40 cellular contexts compared by ENCODE assay signal in the genomic region with DNA sequence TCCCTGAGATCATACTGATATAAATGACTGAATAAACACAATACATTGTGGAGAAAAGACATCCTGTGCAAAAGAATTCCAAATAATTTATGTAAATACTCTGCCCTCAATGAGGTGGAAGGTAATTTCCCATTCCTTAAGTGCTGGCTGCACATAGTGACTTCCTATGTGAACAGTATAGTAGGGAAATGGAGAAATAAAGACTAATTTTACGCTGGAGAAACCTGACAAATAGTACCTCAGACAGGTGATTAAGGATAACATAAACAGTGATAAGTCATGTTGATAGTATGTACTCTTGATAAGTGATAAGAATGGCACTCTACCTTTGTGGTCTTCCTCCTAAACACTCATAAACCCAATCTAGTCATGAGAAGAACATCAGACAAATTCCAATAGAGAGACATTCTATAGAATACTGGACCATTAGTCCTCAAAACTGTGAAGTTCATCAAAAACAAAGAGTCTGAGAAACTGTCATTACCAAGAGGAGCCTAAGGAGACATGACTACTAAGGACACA. TPM values are rescaled to one million over a fixed set of nuclear protein-coding genes. Genes with fewer than 3 reads are reported as not detected.
"Had no signal": no experiment of that assay in that cellular context is flagged by ENCODE, and none has a peak within 500 bp of the region (broad histone marks: within the 10 kb centered on the region; RNA-seq: fewer than 3 reads in every experiment).

No MANE protein-coding gene starts in this region.

- H3K36me3 Mint-ChIP-seq: activated CD4-positive, alpha-beta memory T cell treated with anti-CD3 and anti-CD28 coated beads for 36 hours; activated naive CD4-positive, alpha-beta T cell treated with anti-CD3 and anti-CD28 coated beads, Interleukin-2, amount 50 U/mL, for 72 hours; activated naive CD8-positive, alpha-beta T cell treated with anti-CD3 and anti-CD28 coated beads for 36 hours; brain had no signal

- H3K4me3 ChIP-seq: adrenal gland, cardiac muscle cell had no signal

- FAIRE-seq: bronchial epithelial cell, TTC549 had no signal

- H3K9me3 ChIP-seq: adrenal gland had no signal

- H3K27ac ChIP-seq: adrenal gland, cardiac muscle cell, VCaP had no signal

- H3K9me3 Mint-ChIP-seq: activated B cell treated with CpG ODN at 0.5 μM for 24 hours; activated CD4-positive, alpha-beta memory T cell treated with anti-CD3 and anti-CD28 coated beads for 36 hours; activated CD4-positive, alpha-beta T cell treated with anti-CD3 and anti-CD28 coated beads, Interleukin-2, amount 10 ng/mL, durations not matched to agents 24 days and 14 days; activated CD8-positive, alpha-beta T cell treated with anti-CD3 and anti-CD28 coated beads for 36 hours; activated naive CD4-positive, alpha-beta T cell treated with anti-CD3 and anti-CD28 coated beads for 36 hours; activated naive CD4-positive, alpha-beta T cell treated with anti-CD3 and anti-CD28 coated beads, Interleukin-2, amount 50 U/mL, for 72 hours; activated naive CD8-positive, alpha-beta T cell treated with anti-CD3 and anti-CD28 coated beads for 36 hours; activated T-cell treated with anti-CD3 and anti-CD28 coated beads, Interleukin-2, amount 50 U/mL, for 4 hours; activated T-cell treated with anti-CD3 and anti-CD28 coated beads, Interleukin-2, amount 50 U/mL, for 72 hours; activated T-helper 1 cell treated with anti-CD3 and anti-CD28 coated beads, Interleukin-12 subunit alpha, Interleukin-12 subunit beta, Interleukin-2, Interleukin-4 antibody, amounts not matched to agents 30 ng/mL and 10 ng/mL and 1 ng/mL, durations not matched to agents 14 hours and 24 hours and 36 hours; activated T-helper 17 cell treated with anti-CD3 and anti-CD28 coated beads, Interleukin-2, amount 50 U/mL, for 72 hours; brain; central memory CD8-positive, alpha-beta T cell; T-helper 1 cell treated with Interleukin-12 subunit alpha and Interleukin-12 subunit beta and Interleukin-4 antibody, amounts not matched to agents 30 μg/mL and 1 μg/mL, for 36 hours; T-helper 2 cell treated with Interferon-gamma antibody and Interleukin-4, amounts not matched to agents 5 μg/mL and 100 μg/mL, for 36 hours had no signal

- H3K4me3 Mint-ChIP-seq: activated B cell treated with CpG ODN at 0.5 μM for 24 hours; activated CD4-positive, alpha-beta memory T cell treated with anti-CD3 and anti-CD28 coated beads for 36 hours; activated CD4-positive, alpha-beta T cell treated with anti-CD3 and anti-CD28 coated beads, Interleukin-2, amount 10 ng/mL, durations not matched to agents 24 days and 14 days; activated CD8-positive, alpha-beta T cell treated with anti-CD3 and anti-CD28 coated beads for 36 hours; activated naive CD4-positive, alpha-beta T cell treated with anti-CD3 and anti-CD28 coated beads for 36 hours; activated naive CD8-positive, alpha-beta T cell treated with anti-CD3 and anti-CD28 coated beads for 36 hours; activated T-cell treated with anti-CD3 and anti-CD28 coated beads, Interleukin-2, amount 50 U/mL, for 4 hours; activated T-cell treated with anti-CD3 and anti-CD28 coated beads, Interleukin-2, amount 50 U/mL, for 72 hours; activated T-helper 1 cell treated with anti-CD3 and anti-CD28 coated beads, Interleukin-12 subunit alpha, Interleukin-12 subunit beta, Interleukin-2, Interleukin-4 antibody, amounts not matched to agents 30 ng/mL and 10 ng/mL and 1 ng/mL, durations not matched to agents 14 hours and 24 hours and 36 hours; activated T-helper 17 cell treated with anti-CD3 and anti-CD28 coated beads, Interleukin-2, amount 50 U/mL, for 72 hours; brain; central memory CD8-positive, alpha-beta T cell; T-helper 1 cell treated with Interleukin-12 subunit alpha and Interleukin-12 subunit beta and Interleukin-4 antibody, amounts not matched to agents 30 μg/mL and 1 μg/mL, for 36 hours; T-helper 2 cell treated with Interferon-gamma antibody and Interleukin-4, amounts not matched to agents 5 μg/mL and 100 μg/mL, for 36 hours had no signal

- ATAC-seq: activated CD8-positive, alpha-beta T cell treated with anti-CD3 and anti-CD28 coated beads for 36 hours; activated naive CD4-positive, alpha-beta T cell treated with anti-CD3 and anti-CD28 coated beads, Interleukin-2, amount 50 U/mL, for 72 hours; activated T-cell treated with anti-CD3 and anti-CD28 coated beads, Interleukin-2, amount 50 U/mL, for 4 hours; activated T-cell treated with anti-CD3 and anti-CD28 coated beads, Interleukin-2, amount 50 U/mL, for 72 hours; activated T-helper 17 cell treated with anti-CD3 and anti-CD28 coated beads, Interleukin-2, amount 50 U/mL, for 72 hours had no signal

- DNase-seq: activated B cell treated with CpG ODN at 0.5 μM for 24 hours; activated CD4-positive, alpha-beta memory T cell treated with anti-CD3 and anti-CD28 coated beads for 36 hours; activated CD4-positive, alpha-beta T cell treated with anti-CD3 and anti-CD28 coated beads for 4 hours; activated CD4-positive, alpha-beta T cell treated with anti-CD3 and anti-CD28 coated beads, Interleukin-2, amount 10 ng/mL, durations not matched to agents 24 days and 14 days; activated CD4-positive, alpha-beta T cell treated with anti-CD3 and anti-CD28 coated beads, Interleukin-2, amount 50 U/mL, for 1 hour; activated CD4-positive, alpha-beta T cell treated with anti-CD3 and anti-CD28 coated beads, Interleukin-2, amount 50 U/mL, for 4 hours; activated CD4-positive, CD25-positive, alpha-beta regulatory T cell treated with anti-CD3 and anti-CD28 coated beads, Interleukin-2, amount 50 U/mL, for 72 hours; activated CD8-positive, alpha-beta memory T cell treated with anti-CD3 and anti-CD28 coated beads, Interleukin-2, amount 50 U/mL, for 4 hours; activated CD8-positive, alpha-beta T cell treated with anti-CD3 and anti-CD28 coated beads for 36 hours; activated effector memory CD4-positive, alpha-beta T cell treated with anti-CD3 and anti-CD28 coated beads, Interleukin-2, amount 50 U/mL, for 16 hours; activated gamma-delta T cell treated with Interleukin-2 at 50 U/mL for 16 hours; activated naive CD4-positive, alpha-beta T cell; activated naive CD4-positive, alpha-beta T cell treated with anti-CD3 and anti-CD28 coated beads for 36 hours; activated naive CD4-positive, alpha-beta T cell treated with anti-CD3 and anti-CD28 coated beads, Interleukin-2, amount 50 U/mL, for 16 hours; activated naive CD8-positive, alpha-beta T cell treated with anti-CD3 and anti-CD28 coated beads for 36 hours; activated T-cell treated with anti-CD3 and anti-CD28 coated beads for 4 hours; activated T-cell treated with anti-CD3 and anti-CD28 coated beads, Interleukin-2, amount 50 U/mL, for 1 hour; activated T-cell treated with anti-CD3 and anti-CD28 coated beads, Interleukin-2, amount 50 U/mL, for 4 hours; activated T-cell treated with anti-CD3 and anti-CD28 coated beads, Interleukin-2, amount 50 U/mL, for 72 hours; adrenal gland; amniotic stem cell; aorta; caudate nucleus; cerebellar nuclear complex; T-helper 1 cell; T-helper 2 cell; T-helper 9 cell had no signal

- H3K27ac Mint-ChIP-seq: activated B cell treated with CpG ODN at 0.5 μM for 24 hours; activated CD4-positive, alpha-beta memory T cell treated with anti-CD3 and anti-CD28 coated beads for 36 hours; activated CD4-positive, alpha-beta T cell treated with anti-CD3 and anti-CD28 coated beads, Interleukin-2, amount 10 ng/mL, durations not matched to agents 24 days and 14 days; activated CD8-positive, alpha-beta T cell treated with anti-CD3 and anti-CD28 coated beads for 36 hours; activated naive CD4-positive, alpha-beta T cell treated with anti-CD3 and anti-CD28 coated beads for 36 hours; activated naive CD4-positive, alpha-beta T cell treated with anti-CD3 and anti-CD28 coated beads, Interleukin-2, amount 50 U/mL, for 72 hours; activated naive CD8-positive, alpha-beta T cell treated with anti-CD3 and anti-CD28 coated beads for 36 hours; activated T-cell treated with anti-CD3 and anti-CD28 coated beads, Interleukin-2, amount 50 U/mL, for 72 hours; activated T-helper 1 cell treated with anti-CD3 and anti-CD28 coated beads, Interleukin-12 subunit alpha, Interleukin-12 subunit beta, Interleukin-2, Interleukin-4 antibody, amounts not matched to agents 30 ng/mL and 10 ng/mL and 1 ng/mL, durations not matched to agents 14 hours and 24 hours and 36 hours; activated T-helper 17 cell treated with anti-CD3 and anti-CD28 coated beads, Interleukin-2, amount 50 U/mL, for 72 hours; brain; T-helper 1 cell treated with Interleukin-12 subunit alpha and Interleukin-12 subunit beta and Interleukin-4 antibody, amounts not matched to agents 30 μg/mL and 1 μg/mL, for 36 hours; T-helper 2 cell treated with Interferon-gamma antibody and Interleukin-4, amounts not matched to agents 5 μg/mL and 100 μg/mL, for 36 hours had no signal

- H3K4me1 Mint-ChIP-seq: activated B cell treated with CpG ODN at 0.5 μM for 24 hours; activated CD4-positive, alpha-beta T cell treated with anti-CD3 and anti-CD28 coated beads, Interleukin-2, amount 10 ng/mL, durations not matched to agents 24 days and 14 days; activated naive CD8-positive, alpha-beta T cell treated with anti-CD3 and anti-CD28 coated beads for 36 hours; activated T-helper 17 cell treated with anti-CD3 and anti-CD28 coated beads, Interleukin-2, amount 50 U/mL, for 72 hours; brain; central memory CD8-positive, alpha-beta T cell had no signal

- H3K27me3 Mint-ChIP-seq: activated B cell treated with CpG ODN at 0.5 μM for 24 hours; activated CD4-positive, alpha-beta T cell treated with anti-CD3 and anti-CD28 coated beads, Interleukin-2, amount 10 ng/mL, durations not matched to agents 24 days and 14 days; activated CD8-positive, alpha-beta T cell treated with anti-CD3 and anti-CD28 coated beads for 36 hours; activated naive CD8-positive, alpha-beta T cell treated with anti-CD3 and anti-CD28 coated beads for 36 hours; brain; central memory CD8-positive, alpha-beta T cell had no signal

RNA-seq across cellular contexts. Expression of a gene that starts 15.5 kb away (rescaled TPM):
- total RNA-seq: activated B cell treated with CpG ODN at 0.5 μM for 24 hours; activated CD4-positive, alpha-beta memory T cell treated with anti-CD3 and anti-CD28 coated beads for 36 hours; activated CD4-positive, alpha-beta T cell treated with anti-CD3 and anti-CD28 coated beads, Interleukin-2, amount 10 ng/mL, durations not matched to agents 24 days and 14 days; activated CD8-positive, alpha-beta memory T cell treated with anti-CD3 and anti-CD28 coated beads for 36 hours; activated CD8-positive, alpha-beta T cell treated with anti-CD3 and anti-CD28 coated beads for 36 hours; activated naive CD4-positive, alpha-beta T cell treated with anti-CD3 and anti-CD28 coated beads for 36 hours; activated naive CD4-positive, alpha-beta T cell treated with anti-CD3 and anti-CD28 coated beads, Interleukin-2, amount 50 U/mL, for 72 hours; activated naive CD8-positive, alpha-beta T cell treated with anti-CD3 and anti-CD28 coated beads for 36 hours; activated T-helper 1 cell treated with anti-CD3 and anti-CD28 coated beads, Interleukin-12 subunit alpha, Interleukin-12 subunit beta, Interleukin-2, Interleukin-4 antibody, amounts not matched to agents 30 ng/mL and 10 ng/mL and 1 ng/mL, durations not matched to agents 14 hours and 24 hours and 36 hours; cardiac muscle cell; chondrocyte had no signal
- polyA plus RNA-seq: cardiac muscle cell had no signal
